In the genomic region with DNA sequence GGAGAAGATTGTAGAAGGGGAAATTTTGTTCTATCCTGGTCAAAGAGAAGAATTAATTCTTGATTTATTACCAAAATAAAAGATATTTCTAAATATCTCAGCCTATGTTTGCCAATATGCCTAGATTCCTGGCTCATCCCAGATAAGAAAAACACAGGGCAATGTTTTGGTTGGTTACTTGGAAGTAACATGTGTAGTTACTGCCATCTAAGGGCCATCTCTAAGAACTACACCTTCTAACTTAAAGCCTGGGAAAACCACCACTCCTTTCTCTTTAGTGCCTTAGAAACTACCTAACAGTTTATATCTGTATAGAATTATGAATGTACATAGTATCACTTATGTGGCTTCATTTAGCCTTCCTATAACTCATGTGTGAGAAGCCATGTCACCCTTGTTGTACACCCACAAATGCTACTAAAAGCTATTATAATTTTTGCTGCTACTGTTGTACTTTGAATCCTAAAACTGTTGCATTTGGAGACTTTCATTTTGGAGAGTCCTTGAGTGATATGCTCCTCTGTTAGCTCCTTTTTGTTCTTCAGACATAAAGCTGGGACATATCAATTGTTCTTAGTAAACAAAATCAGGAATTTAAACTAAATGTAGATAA, we compare ENCODE assay signal across 8 cellular contexts. TPM values are rescaled to one million over a fixed set of nuclear protein-coding genes. Genes with fewer than 3 reads are reported as not detected.
DNase-seq lines count a peak whose midpoint lies in the region; ATAC-seq and TF ChIP-seq lines count a peak whose summit lies in the region.

No MANE protein-coding gene starts in this region.

- no peaks in the 10 kb centered on the region for H3K4me1 ChIP-seq in esophagus muscularis mucosa

- TF ChIP-seq CTCF in esophagus muscularis mucosa (IDR thresholded peaks at IDR 0.05) (peak; percentile 55 to 71 (median 56)), natural killer cell (IDR thresholded peaks at IDR 0.05) (peak; percentile 85)

- no peak overlapping the region for H3K4me3 Mint-ChIP-seq in natural killer cell

- H3K9me3 Mint-ChIP-seq in natural killer cell = no peaks in the 10 kb centered on the region

- no peak overlapping the region for H3K27ac Mint-ChIP-seq in natural killer cell

- no peaks in the 10 kb centered on the region for H3K36me3 ChIP-seq in esophagus muscularis mucosa

- TF ChIP-seq POLR2A in esophagus muscularis mucosa (IDR thresholded peaks at IDR 0.05; ENCODE audit: low read depth) = no peak

- H3K9me3 ChIP-seq in esophagus muscularis mucosa = no peaks in the 10 kb centered on the region

- no peak for TF ChIP-seq EP300 in esophagus muscularis mucosa (IDR thresholded peaks at IDR 0.05)

- intact Hi-C loops in esophagus muscularis mucosa (cut with DNase I) (loop anchor here (5.0 kb wide), 1 partner anchor 870 kb away; no protein-coding TSS in a partner anchor), natural killer cell (cut with micrococcal nuclease) (loop anchor here (1.0 to 10.0 kb wide), 4 partner anchors 277 to 977 kb away; no protein-coding TSS in a partner anchor)

- H3K36me3 Mint-ChIP-seq in natural killer cell = no peaks in the 10 kb centered on the region

- H3K4me3 ChIP-seq in esophagus muscularis mucosa = no peak overlapping the region

- H3K27me3 Mint-ChIP-seq in natural killer cell (ENCODE audit: low read depth in 2 of 2) = peaks cover 8 to 9% of the 10 kb centered on the region in 2 donors

- H3K4me1 Mint-ChIP-seq in natural killer cell = peaks cover 19% of the 10 kb centered on the region in 2 donors

- DNase-seq in GM03348 (ENCODE audit: low spot score) (peak; percentile 81), NAMALWA (ENCODE audit: low spot score) (peak; percentile 78), esophagus muscularis mucosa (ENCODE audit: extremely low spot score) (no peak), natural killer cell (no peak)

- peaks cover 0 to 13% (median 0%) of the 10 kb centered on the region in 4 donors for H3K27me3 ChIP-seq in esophagus muscularis mucosa

- H3K27ac ChIP-seq in esophagus muscularis mucosa (replicated peaks in 1 of 4) = no peak overlapping the region

- ATAC-seq in SK-N-SH treated with all-trans-retinoic acid at 6 μM for 48 hours (peak; percentile 88), natural killer cell (peak in 1 of 3 donors; percentile 46), GM19467 (IDR thresholded peaks at IDR 0.05; ENCODE audit: unreplicated experiment) (no peak), HG02642 (IDR thresholded peaks at IDR 0.05; ENCODE audit: poor library complexity, unreplicated experiment) (no peak), HG02870 (IDR thresholded peaks at IDR 0.05; ENCODE audit: unreplicated experiment) (no peak)

TF ChIP-seq in SK-N-SH treated with all-trans-retinoic acid at 6 μM for 48 hours, 23 proteins besides CTCF, POLR2A, EP300 and RAD21:
- TF ChIP-seq, protein P1, sequence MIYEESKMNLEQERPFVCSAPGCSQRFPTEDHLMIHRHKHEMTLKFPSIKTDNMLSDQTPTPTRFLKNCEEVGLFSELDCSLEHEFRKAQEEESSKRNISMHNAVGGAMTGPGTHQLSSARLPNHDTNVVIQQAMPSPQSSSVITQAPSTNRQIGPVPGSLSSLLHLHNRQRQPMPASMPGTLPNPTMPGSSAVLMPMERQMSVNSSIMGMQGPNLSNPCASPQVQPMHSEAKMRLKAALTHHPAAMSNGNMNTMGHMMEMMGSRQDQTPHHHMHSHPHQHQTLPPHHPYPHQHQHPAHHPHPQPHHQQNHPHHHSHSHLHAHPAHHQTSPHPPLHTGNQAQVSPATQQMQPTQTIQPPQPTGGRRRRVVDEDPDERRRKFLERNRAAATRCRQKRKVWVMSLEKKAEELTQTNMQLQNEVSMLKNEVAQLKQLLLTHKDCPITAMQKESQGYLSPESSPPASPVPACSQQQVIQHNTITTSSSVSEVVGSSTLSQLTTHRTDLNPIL (CRISPR knock-in tag; IDR thresholded peaks at IDR 0.05; ENCODE audit: low read depth) = no peak
- TF ChIP-seq ZNF70 (CRISPR knock-in tag; IDR thresholded peaks at IDR 0.05) = no peak
- no peak for TF ChIP-seq ARNTL (CRISPR knock-in tag; IDR thresholded peaks at IDR 0.05; ENCODE audit: borderline replicate concordance, low read depth)
- TF ChIP-seq SNAI2 (CRISPR knock-in tag; IDR thresholded peaks at IDR 0.05) = no peak
- no peak for TF ChIP-seq TCF4 (CRISPR knock-in tag; IDR thresholded peaks at IDR 0.05; ENCODE audit: borderline replicate concordance)
- no peak for TF ChIP-seq ZFP30 (CRISPR knock-in tag; IDR thresholded peaks at IDR 0.05)
- TF ChIP-seq, protein P2, sequence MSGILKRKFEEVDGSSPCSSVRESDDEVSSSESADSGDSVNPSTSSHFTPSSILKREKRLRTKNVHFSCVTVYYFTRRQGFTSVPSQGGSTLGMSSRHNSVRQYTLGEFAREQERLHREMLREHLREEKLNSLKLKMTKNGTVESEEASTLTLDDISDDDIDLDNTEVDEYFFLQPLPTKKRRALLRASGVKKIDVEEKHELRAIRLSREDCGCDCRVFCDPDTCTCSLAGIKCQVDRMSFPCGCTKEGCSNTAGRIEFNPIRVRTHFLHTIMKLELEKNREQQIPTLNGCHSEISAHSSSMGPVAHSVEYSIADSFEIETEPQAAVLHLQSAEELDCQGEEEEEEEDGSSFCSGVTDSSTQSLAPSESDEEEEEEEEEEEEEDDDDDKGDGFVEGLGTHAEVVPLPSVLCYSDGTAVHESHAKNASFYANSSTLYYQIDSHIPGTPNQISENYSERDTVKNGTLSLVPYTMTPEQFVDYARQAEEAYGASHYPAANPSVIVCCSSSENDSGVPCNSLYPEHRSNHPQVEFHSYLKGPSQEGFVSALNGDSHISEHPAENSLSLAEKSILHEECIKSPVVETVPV (CRISPR knock-in tag; IDR thresholded peaks at IDR 0.05) = no peak
- TF ChIP-seq, protein P3, sequence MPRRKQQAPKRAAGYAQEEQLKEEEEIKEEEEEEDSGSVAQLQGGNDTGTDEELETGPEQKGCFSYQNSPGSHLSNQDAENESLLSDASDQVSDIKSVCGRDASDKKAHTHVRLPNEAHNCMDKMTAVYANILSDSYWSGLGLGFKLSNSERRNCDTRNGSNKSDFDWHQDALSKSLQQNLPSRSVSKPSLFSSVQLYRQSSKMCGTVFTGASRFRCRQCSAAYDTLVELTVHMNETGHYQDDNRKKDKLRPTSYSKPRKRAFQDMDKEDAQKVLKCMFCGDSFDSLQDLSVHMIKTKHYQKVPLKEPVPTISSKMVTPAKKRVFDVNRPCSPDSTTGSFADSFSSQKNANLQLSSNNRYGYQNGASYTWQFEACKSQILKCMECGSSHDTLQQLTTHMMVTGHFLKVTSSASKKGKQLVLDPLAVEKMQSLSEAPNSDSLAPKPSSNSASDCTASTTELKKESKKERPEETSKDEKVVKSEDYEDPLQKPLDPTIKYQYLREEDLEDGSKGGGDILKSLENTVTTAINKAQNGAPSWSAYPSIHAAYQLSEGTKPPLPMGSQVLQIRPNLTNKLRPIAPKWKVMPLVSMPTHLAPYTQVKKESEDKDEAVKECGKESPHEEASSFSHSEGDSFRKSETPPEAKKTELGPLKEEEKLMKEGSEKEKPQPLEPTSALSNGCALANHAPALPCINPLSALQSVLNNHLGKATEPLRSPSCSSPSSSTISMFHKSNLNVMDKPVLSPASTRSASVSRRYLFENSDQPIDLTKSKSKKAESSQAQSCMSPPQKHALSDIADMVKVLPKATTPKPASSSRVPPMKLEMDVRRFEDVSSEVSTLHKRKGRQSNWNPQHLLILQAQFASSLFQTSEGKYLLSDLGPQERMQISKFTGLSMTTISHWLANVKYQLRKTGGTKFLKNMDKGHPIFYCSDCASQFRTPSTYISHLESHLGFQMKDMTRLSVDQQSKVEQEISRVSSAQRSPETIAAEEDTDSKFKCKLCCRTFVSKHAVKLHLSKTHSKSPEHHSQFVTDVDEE (CRISPR knock-in tag; IDR thresholded peaks at IDR 0.05) = no peak
- no peak for TF ChIP-seq ZFP3 (CRISPR knock-in tag; IDR thresholded peaks at IDR 0.05)
- TF ChIP-seq, protein P4, sequence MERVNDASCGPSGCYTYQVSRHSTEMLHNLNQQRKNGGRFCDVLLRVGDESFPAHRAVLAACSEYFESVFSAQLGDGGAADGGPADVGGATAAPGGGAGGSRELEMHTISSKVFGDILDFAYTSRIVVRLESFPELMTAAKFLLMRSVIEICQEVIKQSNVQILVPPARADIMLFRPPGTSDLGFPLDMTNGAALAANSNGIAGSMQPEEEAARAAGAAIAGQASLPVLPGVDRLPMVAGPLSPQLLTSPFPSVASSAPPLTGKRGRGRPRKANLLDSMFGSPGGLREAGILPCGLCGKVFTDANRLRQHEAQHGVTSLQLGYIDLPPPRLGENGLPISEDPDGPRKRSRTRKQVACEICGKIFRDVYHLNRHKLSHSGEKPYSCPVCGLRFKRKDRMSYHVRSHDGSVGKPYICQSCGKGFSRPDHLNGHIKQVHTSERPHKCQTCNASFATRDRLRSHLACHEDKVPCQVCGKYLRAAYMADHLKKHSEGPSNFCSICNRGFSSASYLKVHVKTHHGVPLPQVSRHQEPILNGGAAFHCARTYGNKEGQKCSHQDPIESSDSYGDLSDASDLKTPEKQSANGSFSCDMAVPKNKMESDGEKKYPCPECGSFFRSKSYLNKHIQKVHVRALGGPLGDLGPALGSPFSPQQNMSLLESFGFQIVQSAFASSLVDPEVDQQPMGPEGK (CRISPR knock-in tag; IDR thresholded peaks at IDR 0.05; ENCODE audit: borderline replicate concordance) = no peak

RNA-seq across cellular contexts. Expression of a gene that starts 4.5 kb away (rescaled TPM):
- total RNA-seq in esophagus muscularis mucosa (under 1 TPM in 2 of 4 donors, not detected in 2; 0.32 to 0.50 TPM), natural killer cell (1 to 10 TPM in 1 of 3 donors, not detected in 2; 1.1 TPM)

Comparison
In these comparisons a context has a peak if more than half of its experiments do, and no peak if none do; other contexts are left out.
1. DNase-seq: peak in GM03348 (single experiment) and NAMALWA (single experiment); none in esophagus muscularis mucosa (single experiment) and natural killer cell (single experiment).